In the genomic region with DNA sequence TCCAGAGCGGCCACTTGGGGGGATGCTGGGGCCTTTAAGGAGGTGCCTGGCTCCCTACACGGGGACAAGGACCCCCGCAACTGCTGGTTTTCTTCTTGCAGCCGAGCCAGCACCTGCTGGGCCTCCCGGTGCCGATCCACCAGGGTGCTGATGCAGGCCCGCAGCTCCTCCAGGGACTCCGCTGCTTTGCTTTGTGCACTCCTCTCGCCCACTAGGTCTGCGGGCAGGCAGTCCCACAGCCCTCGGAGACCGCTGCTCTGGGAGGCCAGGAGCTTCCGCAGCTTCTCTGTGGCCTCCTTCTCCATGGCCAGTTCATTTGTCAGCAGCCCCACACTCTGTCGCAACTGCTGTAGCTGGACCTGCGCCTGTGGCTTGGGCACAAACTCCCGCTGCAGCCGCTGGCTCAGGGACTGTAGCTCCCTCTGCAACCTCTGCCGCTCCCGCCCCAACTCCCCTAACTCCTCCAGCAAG, we compare ENCODE assay signal across 1 cellular context.
TF ChIP-seq lines count a peak whose summit lies in the region.

No MANE protein-coding gene starts in this region.

TF ChIP-seq in endothelial cell of umbilical vein, 7 proteins besides CTCF, POLR2A, EP300 and RAD21:
- TF ChIP-seq POLR2AphosphoS5 (IDR thresholded peaks at IDR 0.05; ENCODE audit: insufficient read depth, low read depth, low read length) (no peak), EZH2 (IDR thresholded peaks at IDR 0.05; ENCODE audit: borderline replicate concordance, low read depth, low read length, severe bottlenecking) (no peak), FOS (IDR thresholded peaks at IDR 0.05; ENCODE audit: borderline replicate concordance, insufficient read depth, low read length) (no peak), MYC (IDR thresholded peaks at IDR 0.05; ENCODE audit: low read depth, low read length) (no peak), JUN (IDR thresholded peaks at IDR 0.05; ENCODE audit: borderline replicate concordance, insufficient read depth, insufficient read length, low read depth) (no peak), GATA2 (IDR thresholded peaks at IDR 0.05; ENCODE audit: insufficient read depth, insufficient read length, low read depth, low read length) (no peak)
- TF ChIP-seq, protein P1, sequence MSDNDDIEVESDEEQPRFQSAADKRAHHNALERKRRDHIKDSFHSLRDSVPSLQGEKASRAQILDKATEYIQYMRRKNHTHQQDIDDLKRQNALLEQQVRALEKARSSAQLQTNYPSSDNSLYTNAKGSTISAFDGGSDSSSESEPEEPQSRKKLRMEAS (IDR thresholded peaks at IDR 0.05; ENCODE audit: insufficient read depth, insufficient read length): no peak
